ENCODE assay signal across 8 cellular contexts in genomic region chr13:42271337-42272114, GRCh38. TPM values are rescaled to one million over a fixed set of nuclear protein-coding genes. Genes with fewer than 3 reads are reported as not detected.
A peak's percentile ranks its signal among the peaks of the same experiment; 100 is the strongest.
DNase-seq lines count a peak whose midpoint lies in the region; ATAC-seq and TF ChIP-seq lines count a peak whose summit lies in the region.

No MANE protein-coding gene starts in this region.

- H3K27ac ChIP-seq in parathyroid adenoma (peak overlapping the region; percentile 79), tibial nerve (peak overlapping the region; percentile 90 to 97 (median 94))

- no peak for TF ChIP-seq CTCF in GM12875 (IDR thresholded peaks at IDR 0.05; ENCODE audit: borderline replicate concordance, insufficient read depth, low read depth, low read length)
- no peak for TF ChIP-seq CTCF in parathyroid adenoma (IDR thresholded peaks at IDR 0.05)
- TF ChIP-seq CTCF in tibial nerve (IDR thresholded peaks at IDR 0.05): peak in 1 of 5 experiments; percentile 8

- no peaks in the 10 kb centered on the region for H3K36me3 ChIP-seq in adipocyte (ENCODE audit: control insufficient read depth, insufficient read depth, low read length, severe bottlenecking)
- H3K36me3 ChIP-seq in parathyroid adenoma (ENCODE audit: control insufficient read depth, insufficient read depth, low read length): no peaks in the 10 kb centered on the region
- H3K36me3 ChIP-seq in tibial nerve: no peaks in the 10 kb centered on the region

- H3K9me3 ChIP-seq in adipocyte (ENCODE audit: control insufficient read depth, low read length) (no peaks in the 10 kb centered on the region), parathyroid adenoma (ENCODE audit: control insufficient read depth, low read length) (no peaks in the 10 kb centered on the region), tibial nerve (no peaks in the 10 kb centered on the region)

- intact Hi-C loops in cardiac septum (cut with DNase I): no loop called here

- DNase-seq in NCI-H1417 (lab: John Stamatoyannopoulos, UW): peak; percentile 94 to 98 (median 96)
- DNase-seq in SW 1271 (lab: John Stamatoyannopoulos, UW): peak; percentile 96
- peak; percentile 99 for DNase-seq in adipocyte (ENCODE audit: low read depth)
- peak; percentile 96 for DNase-seq in cardiac septum (ENCODE audit: low spot score)
- DNase-seq in tibial nerve (ENCODE audit: low spot score in 2 of 2): peak; percentile 86 to 87

- TF ChIP-seq POLR2A in tibial nerve (IDR thresholded peaks at IDR 0.05): peak in 1 of 2 donors; percentile 33

- peak; percentile 88 for ATAC-seq in HG02763 (IDR thresholded peaks at IDR 0.05; ENCODE audit: unreplicated experiment)

- 1 to 4% methylated on average over 42 to 57 of the region's 57 CpGs for WGBS in tibial nerve, 2 donors

- H3K4me1 ChIP-seq in adipocyte (ENCODE audit: control insufficient read depth, insufficient read depth, low read length) (peaks cover 30% of the 10 kb centered on the region), parathyroid adenoma (no peaks in the 10 kb centered on the region), tibial nerve (peaks cover 0 to 42% (median 11%) of the 10 kb centered on the region in 4 donors)

- H3K9ac ChIP-seq in adipocyte (ENCODE audit: low read length): peak overlapping the region; percentile 81
- no peak overlapping the region for H3K9ac ChIP-seq in parathyroid adenoma

- peak; percentile 65 to 90 for TF ChIP-seq EP300 in tibial nerve (IDR thresholded peaks at IDR 0.05)

- H3K4me2 ChIP-seq in parathyroid adenoma (ENCODE audit: low read length): peak overlapping the region; percentile 56

- H3K79me2 ChIP-seq in parathyroid adenoma: no peaks in the 10 kb centered on the region

- H3K27me3 ChIP-seq in adipocyte (replicated peaks; ENCODE audit: control insufficient read depth, insufficient read depth, low read length) (no peaks in the 10 kb centered on the region), parathyroid adenoma (ENCODE audit: control insufficient read depth, insufficient read depth, low read length) (no peaks in the 10 kb centered on the region), tibial nerve (no peaks in the 10 kb centered on the region)

- H3K4me3 ChIP-seq in GM12875 (ENCODE audit: low read depth, low read length): peak overlapping the region; percentile 95
- H3K4me3 ChIP-seq in adipocyte (ENCODE audit: low read length): peak overlapping the region; percentile 88
- peak overlapping the region; percentile 57 for H3K4me3 ChIP-seq in parathyroid adenoma (ENCODE audit: low read depth, low read length)
- H3K4me3 ChIP-seq in tibial nerve: peak overlapping the region; percentile 85 to 97 (median 88)

- H2AFZ ChIP-seq in parathyroid adenoma: peak overlapping the region; percentile 97

RNA-seq across cellular contexts. Expression of gene AKAP11, which starts 0.4 kb away (rescaled TPM):
- total RNA-seq in cardiac septum: 30.6 TPM
- total RNA-seq in tibial nerve: 10 to 100 TPM; 38.4 to 53.8 (median 46.0) TPM

Comparison
In these comparisons a context has a peak if more than half of its experiments do, and no peak if none do; other contexts are left out.
1. Peak in every context shown above with its lines: DNase-seq, ATAC-seq, H3K4me3 ChIP-seq and H3K27ac ChIP-seq.